In the genomic region with DNA sequence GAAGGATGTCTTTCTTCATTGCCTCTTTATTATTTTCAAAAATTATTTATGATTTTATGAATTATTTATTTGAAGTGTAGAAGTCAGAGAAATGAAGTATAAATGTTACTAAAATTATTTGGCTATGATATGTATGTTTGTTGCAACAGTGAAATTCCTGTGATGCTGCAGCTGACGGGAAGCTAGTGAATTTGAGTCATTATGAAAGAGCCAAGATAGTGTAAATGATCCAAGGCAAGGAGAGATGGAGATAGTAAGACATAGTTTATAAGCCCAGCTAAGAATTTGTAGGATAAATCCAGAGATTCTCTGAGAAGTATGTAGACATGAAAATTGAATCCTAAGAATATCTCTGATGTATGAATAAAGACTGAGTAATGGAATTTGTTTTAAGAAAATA, we compare ENCODE assay signal across 28 cellular contexts. TPM values are rescaled to one million over a fixed set of nuclear protein-coding genes. Genes with fewer than 3 reads are reported as not detected.
A peak's percentile ranks its signal among the peaks of the same experiment; 100 is the strongest.
DNase-seq lines count a peak whose midpoint lies in the region; FAIRE-seq and TF ChIP-seq lines count a peak whose summit lies in the region.
"Had no signal": no experiment of that assay in that cellular context is flagged by ENCODE, and none has a peak within 500 bp of the region (broad histone marks: within the 10 kb centered on the region; RNA-seq: fewer than 3 reads in every experiment).

No MANE protein-coding gene starts in this region.

- intact Hi-C loops in stomach (cut with DNase I; ENCODE audit: low total_unique reads) = no loop called here

- TF ChIP-seq POLR2A in GM12892 (IDR thresholded peaks at IDR 0.05; ENCODE audit: low read depth, low read length) (no peak), stomach (IDR thresholded peaks at IDR 0.05) (no peak)

- no peaks in the 10 kb centered on the region for H3K4me1 Mint-ChIP-seq in astrocyte (ENCODE audit: low read depth, unreplicated experiment)
- H3K4me1 Mint-ChIP-seq: B cell, IgD-negative memory B cell had no signal

- no peak overlapping the region for H3K4me3 Mint-ChIP-seq in astrocyte (ENCODE audit: unreplicated experiment)
- H3K4me3 Mint-ChIP-seq: B cell; CD8-positive, alpha-beta memory T cell; IgD-negative memory B cell had no signal

- H3K4me1 ChIP-seq in astrocyte (ENCODE audit: insufficient read depth, low read length) = no peaks in the 10 kb centered on the region
- no peaks in the 10 kb centered on the region for H3K4me1 ChIP-seq in stomach
- H3K4me1 ChIP-seq: A549 had no signal

- H3K27me3 ChIP-seq in astrocyte (ENCODE audit: insufficient read depth, low read length) (no peaks in the 10 kb centered on the region), stomach (no peaks in the 10 kb centered on the region)
- H3K27me3 ChIP-seq: SJCRH30 had no signal

- H4K20me1 ChIP-seq in astrocyte (ENCODE audit: insufficient read depth, low read length) = no peaks in the 10 kb centered on the region

- peak; percentile 26 for DNase-seq in HCEC 1CT
- DNase-seq in astrocyte (ENCODE audit: low read depth) = peak; percentile 2
- DNase-seq in fibroblast of peridontal ligament (ENCODE audit: extremely low read depth) = peak; percentile 28
- DNase-seq in iPS-NIHi11 (ENCODE audit: low spot score) = no peak
- DNase-seq in GM12892 (ENCODE audit: insufficient read length) = no peak
- DNase-seq in RKO (ENCODE audit: low spot score) = no peak
- DNase-seq in stomach = no peak
- DNase-seq: CD8-positive, alpha-beta memory T cell; DMS153; DND-41; GM23248; H7; NCI-H1092; NCI-H1417 treated with DMSO at 0.1 percent for 48 hours; NCI-H187; NCI-H2081 treated with DMSO at 0.1 percent for 48 hours; NCI-H2171; NCI-H524; NCI-H774; NK-92 treated with Interleukin-12 subunit alpha and Interleukin-12 subunit beta, amount 100 ng/mL, for 24 hours; PC-3; SJCRH30 had no signal

- no peaks in the 10 kb centered on the region for H3K9me3 ChIP-seq in astrocyte (ENCODE audit: insufficient read depth, low read depth, low read length)
- no peaks in the 10 kb centered on the region for H3K9me3 ChIP-seq in stomach
- H3K9me3 ChIP-seq: A549, SJCRH30 had no signal

- H3K9ac ChIP-seq in astrocyte (ENCODE audit: low read length) = no peak overlapping the region
- H3K9ac ChIP-seq: GM23248, KMS-11 had no signal

- no peaks in the 10 kb centered on the region for H3K27me3 Mint-ChIP-seq in astrocyte (ENCODE audit: low read depth, unreplicated experiment)
- H3K27me3 Mint-ChIP-seq: B cell; CD8-positive, alpha-beta memory T cell; IgD-negative memory B cell had no signal

- FAIRE-seq in astrocyte (lab: Jason Lieb, UNC) = no peak
- FAIRE-seq in islet of Langerhans (lab: Jason Lieb, UNC) = peak; percentile 65
- FAIRE-seq in GM12892 (lab: Jason Lieb, UNC) = no peak
- FAIRE-seq: A549 had no signal

- H3K36me3 ChIP-seq in astrocyte (ENCODE audit: insufficient read depth, low read length) = no peaks in the 10 kb centered on the region
- peaks cover 6 to 43% (median 33%) of the 10 kb centered on the region in 4 donors for H3K36me3 ChIP-seq in stomach

- no peaks in the 10 kb centered on the region for H3K9me3 Mint-ChIP-seq in astrocyte (ENCODE audit: unreplicated experiment)
- H3K9me3 Mint-ChIP-seq: CD8-positive, alpha-beta memory T cell; IgD-negative memory B cell had no signal

- H3K4me3 ChIP-seq in astrocyte (ENCODE audit: insufficient read depth, low read depth, low read length) = no peak overlapping the region
- no peak overlapping the region for H3K4me3 ChIP-seq in stomach
- H3K4me3 ChIP-seq: A549, GM23248, SJCRH30 had no signal

- H2AFZ ChIP-seq in astrocyte (ENCODE audit: low read depth, low read length) = no peak overlapping the region
- H2AFZ ChIP-seq: GM23248 had no signal

- no peak for TF ChIP-seq CTCF in astrocyte (IDR thresholded peaks at IDR 0.05; ENCODE audit: insufficient read depth, low read depth, low read length)
- no peak for TF ChIP-seq CTCF in stomach (IDR thresholded peaks at IDR 0.05)

- TF ChIP-seq EP300 in stomach (IDR thresholded peaks at IDR 0.05) = no peak

- H3K4me2 ChIP-seq in astrocyte (ENCODE audit: low read length) = no peak overlapping the region
- H3K4me2 ChIP-seq: A549, KMS-11 had no signal

- 64 to 89% (median 79%) methylated on average over 1 of the region's 1 CpG for WGBS in stomach, 5 donors

- no peaks in the 10 kb centered on the region for H3K79me2 ChIP-seq in astrocyte (ENCODE audit: insufficient read depth, low read length)

- H3K27ac ChIP-seq in astrocyte (ENCODE audit: low read depth, low read length) = no peak overlapping the region
- H3K27ac ChIP-seq in stomach = no peak overlapping the region
- H3K27ac ChIP-seq: A549, C4-2B, GM23248, KMS-11, SJCRH30 had no signal

- no peak overlapping the region for H3K27ac Mint-ChIP-seq in astrocyte (ENCODE audit: unreplicated experiment)
- H3K27ac Mint-ChIP-seq: B cell, IgD-negative memory B cell had no signal

- peaks cover 3% of the 10 kb centered on the region for H3K36me3 Mint-ChIP-seq in astrocyte (ENCODE audit: low read depth, unreplicated experiment)

RNA-seq across cellular contexts. Expression of a gene that starts 30.8 kb away (rescaled TPM):
- 9.9 and 13.0 TPM in 2 replicates for total RNA-seq in astrocyte
- 8.5 TPM for polyA plus RNA-seq in GM12892 (2012; ENCODE audit: missing spikeins)
- 10 to 100 TPM in 4 of 5 donors, 1 to 10 TPM in 1; 2.9 to 57.6 (median 33.0) TPM for total RNA-seq in stomach
- 10 to 100 TPM in 1 of 3 donors, 1 to 10 TPM in 2; 6.3 to 12.8 (median 8.6) TPM for polyA plus RNA-seq in stomach

Comparison
In these comparisons a context has a peak if more than half of its experiments do, and no peak if none do; other contexts are left out.
1. DNase-seq: peak in HCEC 1CT (single experiment), astrocyte (single experiment) and fibroblast of peridontal ligament (single experiment); none in iPS-NIHi11 (single experiment), GM12892 (single experiment), RKO (single experiment) and stomach (single experiment).